Comparison of ENCODE assay signal across 1 cellular context in genomic region chr17:66951605-66951953, GRCh38.
TF ChIP-seq lines count a peak whose summit lies in the region.

No MANE protein-coding gene starts in this region.

TF ChIP-seq in GM23338, 12 proteins besides CTCF, POLR2A, EP300 and RAD21:
- no peak for TF ChIP-seq ZNF462 (CRISPR knock-in tag; IDR thresholded peaks at IDR 0.05)
- TF ChIP-seq ZNF114 (CRISPR knock-in tag; IDR thresholded peaks at IDR 0.05) = no peak
- TF ChIP-seq JUNB (IDR thresholded peaks at IDR 0.05; ENCODE audit: unreplicated experiment) = no peak
- TF ChIP-seq POLR2AphosphoS5 (IDR thresholded peaks at IDR 0.05; ENCODE audit: low read depth) = no peak
- TF ChIP-seq EZH2phosphoT487 (IDR thresholded peaks at IDR 0.05; ENCODE audit: unreplicated experiment) = no peak
- no peak for TF ChIP-seq NANOG (IDR thresholded peaks at IDR 0.05; ENCODE audit: borderline replicate concordance)
- TF ChIP-seq STAT1 (IDR thresholded peaks at IDR 0.05; ENCODE audit: unreplicated experiment) = no peak
- no peak for TF ChIP-seq ZNF331 (CRISPR knock-in tag; IDR thresholded peaks at IDR 0.05; ENCODE audit: low read depth)
- TF ChIP-seq REST (IDR thresholded peaks at IDR 0.05; ENCODE audit: unreplicated experiment) = no peak
